ENCODE assay signal across 20 cellular contexts in the genomic region with DNA sequence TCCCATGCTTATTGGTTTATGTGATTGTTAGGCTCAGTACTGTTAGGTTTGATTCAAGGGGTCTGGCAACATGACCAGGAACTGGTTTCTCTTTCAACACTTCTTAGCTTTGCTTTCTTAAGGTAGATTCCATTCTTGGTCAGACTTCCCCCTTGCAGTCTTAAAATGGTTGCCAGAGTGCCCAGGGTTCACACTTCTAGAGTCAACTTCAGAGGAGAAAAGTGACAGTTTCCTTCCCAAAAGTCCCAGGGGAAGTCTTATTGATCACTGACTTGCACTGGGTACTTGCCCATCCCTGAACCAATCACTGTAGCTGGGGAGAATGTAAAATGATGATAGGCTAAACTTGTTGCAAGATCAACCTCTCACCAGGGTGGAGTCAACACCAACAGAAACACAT. TPM values are rescaled to one million over a fixed set of nuclear protein-coding genes. Genes with fewer than 3 reads are reported as not detected.
DNase-seq lines count a peak whose midpoint lies in the region; ATAC-seq, FAIRE-seq and TF ChIP-seq lines count a peak whose summit lies in the region.
"Had no signal": no experiment of that assay in that cellular context is flagged by ENCODE, and none has a peak within 500 bp of the region (broad histone marks: within the 10 kb centered on the region; RNA-seq: fewer than 3 reads in every experiment).

No MANE protein-coding gene starts in this region.

- peaks cover 62% of the 10 kb centered on the region for H3K4me1 ChIP-seq in left ventricle myocardium inferior
- H3K4me1 ChIP-seq: BLaER1, thyroid gland had no signal

- no peak for TF ChIP-seq CTCF in left ventricle myocardium inferior (IDR thresholded peaks at IDR 0.05; ENCODE audit: borderline replicate concordance)

- no peak overlapping the region for H3K4me3 Mint-ChIP-seq in stimulated activated effector memory CD8-positive, alpha-beta T cell treated with anti-CD3 and anti-CD28 coated beads, Interleukin-12 subunit alpha, Interleukin-12 subunit beta, amount 100 ng/mL, for 72 hours
- H3K4me3 Mint-ChIP-seq: activated naive CD8-positive, alpha-beta T cell; IgD-negative memory B cell had no signal

- no peaks in the 10 kb centered on the region for H3K9me3 Mint-ChIP-seq in stimulated activated effector memory CD8-positive, alpha-beta T cell treated with anti-CD3 and anti-CD28 coated beads, Interleukin-12 subunit alpha, Interleukin-12 subunit beta, amount 100 ng/mL, for 72 hours

- peak; percentile 11 for FAIRE-seq in GM19239 (lab: Jason Lieb, UNC)

- intact Hi-C loops in left ventricle myocardium inferior (cut with micrococcal nuclease): no loop called here

- H3K27ac Mint-ChIP-seq in stimulated activated effector memory CD8-positive, alpha-beta T cell treated with anti-CD3 and anti-CD28 coated beads, Interleukin-12 subunit alpha, Interleukin-12 subunit beta, amount 100 ng/mL, for 72 hours: no peak overlapping the region
- H3K27ac Mint-ChIP-seq: activated naive CD8-positive, alpha-beta T cell; IgD-negative memory B cell had no signal

- peak; percentile 36 to 57 for ATAC-seq in activated CD4-positive, CD25-positive, alpha-beta regulatory T cell treated with anti-CD3 and anti-CD28 coated beads, Interleukin-2, amount 50 U/mL, for 24 hours
- ATAC-seq in HG02840 (IDR thresholded peaks at IDR 0.05; ENCODE audit: low FRiP score, unreplicated experiment) (peak; percentile 68), HG03442 (IDR thresholded peaks at IDR 0.05; ENCODE audit: unreplicated experiment) (no peak)
- ATAC-seq in stimulated activated effector memory CD8-positive, alpha-beta T cell treated with anti-CD3 and anti-CD28 coated beads, Interleukin-12 subunit alpha, Interleukin-12 subunit beta, amount 100 ng/mL, for 72 hours: peak; percentile 43
- ATAC-seq: left ventricle myocardium superior had no signal

- H3K27ac ChIP-seq in left ventricle myocardium inferior (replicated peaks): no peak overlapping the region
- H3K27ac ChIP-seq: 22Rv1, BLaER1, SJSA1, thyroid gland had no signal

- no peak for DNase-seq in activated CD4-positive, CD25-positive, alpha-beta regulatory T cell (lab: John Stamatoyannopoulos, UW)
- DNase-seq in GM19239 (ENCODE audit: insufficient read length, low spot score): no peak
- no peak for DNase-seq in stimulated activated effector memory CD8-positive, alpha-beta T cell treated with anti-CD3 and anti-CD28 coated beads, Interleukin-12 subunit alpha, Interleukin-12 subunit beta, amount 100 ng/mL, for 72 hours (ENCODE audit: low spot score in 2 of 2)
- no peak for DNase-seq in left ventricle myocardium inferior
- no peak for DNase-seq in SIG-M5 treated with dmso at 0.1 percent for 504 hours (lab: John Stamatoyannopoulos, UW; ENCODE audit: unreplicated experiment)
- DNase-seq: activated CD4-positive, alpha-beta T cell treated with anti-CD3 and anti-CD28 coated beads for 4 hours; left ventricle myocardium superior; NCI-H526 treated with DMSO at 0.1 percent for 48 hours; OCI-M1; stimulated activated CD4-positive, alpha-beta T cell treated with anti-CD3 and anti-CD28 coated beads, Interleukin-2, amount 100 ng/mL, for 48 hours; T-helper 9 cell; thyroid gland had no signal

- no peaks in the 10 kb centered on the region for H3K4me1 Mint-ChIP-seq in stimulated activated effector memory CD8-positive, alpha-beta T cell treated with anti-CD3 and anti-CD28 coated beads, Interleukin-12 subunit alpha, Interleukin-12 subunit beta, amount 100 ng/mL, for 72 hours

- peaks cover 73% of the 10 kb centered on the region for H3K36me3 ChIP-seq in left ventricle myocardium inferior
- H3K36me3 ChIP-seq: BLaER1, thyroid gland had no signal

- H3K9me3 ChIP-seq in left ventricle myocardium inferior (replicated peaks): peaks cover 3% of the 10 kb centered on the region
- H3K9me3 ChIP-seq: BLaER1, SJSA1, thyroid gland had no signal

- no peak overlapping the region for H3K4me3 ChIP-seq in left ventricle myocardium inferior
- H3K4me3 ChIP-seq: BLaER1, SJSA1, thyroid gland had no signal

- H3K27me3 ChIP-seq in left ventricle myocardium inferior (ENCODE audit: low read depth): no peaks in the 10 kb centered on the region
- H3K27me3 ChIP-seq: BLaER1, SJSA1, thyroid gland had no signal

- H3K36me3 Mint-ChIP-seq in stimulated activated effector memory CD8-positive, alpha-beta T cell treated with anti-CD3 and anti-CD28 coated beads, Interleukin-12 subunit alpha, Interleukin-12 subunit beta, amount 100 ng/mL, for 72 hours: no peaks in the 10 kb centered on the region

RNA-seq across cellular contexts. Expression of gene MGLL, which starts 14.1 kb away (rescaled TPM):
- 67.0 TPM for total RNA-seq in left ventricle myocardium inferior
